Comparison of ENCODE assay signal across 8 cellular contexts in genomic region chr10:119207367-119207668, GRCh38. TPM values are rescaled to one million over a fixed set of nuclear protein-coding genes. Genes with fewer than 3 reads are reported as not detected.
DNase-seq lines count a peak whose midpoint lies in the region; ATAC-seq and TF ChIP-seq lines count a peak whose summit lies in the region.

Gene GRK5 (plus strand): TSS chr10:119207571. CDS start chr10:119207918, 347 bp downstream.

- peak within 1 kb of the TSS; percentile 68 to 89 for H3K9ac ChIP-seq in liver (ENCODE audit: low read depth in 1 of 2, low read length in 2 of 2)

- no peak for TF ChIP-seq CTCF in liver (IDR thresholded peaks at IDR 0.05; ENCODE audit: low read depth, low read length, missing input control)

- peaks cover 2% of the 10 kb centered on the region for H3K36me3 Mint-ChIP-seq in activated CD4-positive, alpha-beta memory T cell treated with anti-CD3 and anti-CD28 coated beads for 36 hours

- CTCF ChIA-PET in activated CD4-positive, alpha-beta memory T cell treated with anti-CD3 and anti-CD28 coated beads for 36 hours (lab: Charles Lee) = interaction anchor here (0.7 to 2.9 kb wide), 33 partner anchors 9 to 456 kb away, joined by 3 to 53 read pairs (median 6); partner anchors contain the start of genes RGS10 and SFXN4

- H3K4me3 Mint-ChIP-seq in activated CD4-positive, alpha-beta memory T cell treated with anti-CD3 and anti-CD28 coated beads for 36 hours = peak within 1 kb of the TSS; percentile 100

- H3K27me3 ChIP-seq in liver (ENCODE audit: control insufficient read depth in 4 of 4, insufficient read depth in 4 of 4, low read length in 3 of 4) = no peaks in the 10 kb centered on the region

- peaks cover 0 to 30% (median 22%) of the 10 kb centered on the region in 4 donors for H3K4me1 ChIP-seq in liver (ENCODE audit: control insufficient read depth in 4 of 4, insufficient read depth in 4 of 4, low read length in 3 of 4)

- H3K4me3 ChIP-seq in liver (ENCODE audit: low read depth in 1 of 3, low read length in 3 of 3) = peak within 1 kb of the TSS; percentile 46 to 89 (median 54)

- POLR2A ChIA-PET in activated CD4-positive, alpha-beta memory T cell treated with anti-CD3 and anti-CD28 coated beads for 36 hours (lab: Charles Lee) = interaction anchor here (0.6 to 2.7 kb wide), 15 partner anchors 20 to 335 kb away, joined by 3 to 18 read pairs (median 4); partner anchors contain the start of genes EIF3A, RGS10 and SFXN4

- H3K9me3 ChIP-seq in liver (ENCODE audit: control insufficient read depth in 4 of 4, low read length in 3 of 4) = no peaks in the 10 kb centered on the region

- intact Hi-C loops in activated CD4-positive, alpha-beta memory T cell treated with anti-CD3 and anti-CD28 coated beads for 36 hours (cut with micrococcal nuclease) = loop anchor here (1.0 to 5.0 kb wide), 8 partner anchors 29 to 665 kb away; partner anchors contain the start of genes BAG3, MCMBP, PRDX3 and SFXN4

- WGBS in liver = 1% methylated on average over 34 of the region's 34 CpGs

- H3K4me1 Mint-ChIP-seq in activated CD4-positive, alpha-beta memory T cell treated with anti-CD3 and anti-CD28 coated beads for 36 hours (ENCODE audit: low read depth) = peaks cover 38% of the 10 kb centered on the region

- peak within 1 kb of the TSS; percentile 91 for H3K27ac Mint-ChIP-seq in activated CD4-positive, alpha-beta memory T cell treated with anti-CD3 and anti-CD28 coated beads for 36 hours

- H3K27me3 Mint-ChIP-seq in activated CD4-positive, alpha-beta memory T cell treated with anti-CD3 and anti-CD28 coated beads for 36 hours = no peaks in the 10 kb centered on the region

- H3K9me3 Mint-ChIP-seq in activated CD4-positive, alpha-beta memory T cell treated with anti-CD3 and anti-CD28 coated beads for 36 hours = no peaks in the 10 kb centered on the region

- ATAC-seq in GM19395 (IDR thresholded peaks at IDR 0.05; ENCODE audit: unreplicated experiment) (peak; percentile 64), HG03558 (IDR thresholded peaks at IDR 0.05; ENCODE audit: extremely low read depth, unreplicated experiment) (peak; percentile 63)

- no peaks in the 10 kb centered on the region for H3K36me3 ChIP-seq in liver (ENCODE audit: control insufficient read depth in 4 of 4, insufficient read depth in 3 of 4, low read depth in 1 of 4, low read length in 3 of 4)

- DNase-seq in C1 segment of cervical spinal cord (lab: John Stamatoyannopoulos, UW) (peak; percentile 73 to 95 (median 88)), NCI-H82 (lab: John Stamatoyannopoulos, UW) (peak; percentile 98), dermis microvascular lymphatic vessel endothelial cell (ENCODE audit: low read depth in 2 of 2) (peak; percentile 93 to 98)
- peak; percentile 96 for DNase-seq in activated CD4-positive, alpha-beta memory T cell treated with anti-CD3 and anti-CD28 coated beads for 36 hours
- DNase-seq in stimulated activated CD4-positive, alpha-beta T cell treated with anti-CD3 and anti-CD28 coated beads, Interleukin-4, amount 100 ng/mL, for 24 hours = peak; percentile 92

- peak in 1 of 2 donors; percentile 27 for TF ChIP-seq RAD21 in liver (IDR thresholded peaks at IDR 0.05)

- H3K27ac ChIP-seq in liver (ENCODE audit: low read depth in 1 of 2, low read length in 2 of 2) = peak within 1 kb of the TSS; percentile 92 to 95

TF ChIP-seq in liver, 16 proteins besides CTCF, POLR2A, EP300 and RAD21:
- TF ChIP-seq HNF4A (conservative IDR thresholded peaks at IDR 0.05) (no peak), ATF3 (IDR thresholded peaks at IDR 0.05) (no peak), FOXA2 (IDR thresholded peaks at IDR 0.05) (no peak), FOXA1 (IDR thresholded peaks at IDR 0.05) (no peak), HNF4G (IDR thresholded peaks at IDR 0.05) (no peak), RXRA (IDR thresholded peaks at IDR 0.05) (no peak), NR2F2 (IDR thresholded peaks at IDR 0.05) (no peak), TAF1 (conservative IDR thresholded peaks at IDR 0.05) (no peak), ZBTB33 (IDR thresholded peaks at IDR 0.05) (no peak), MAX (IDR thresholded peaks at IDR 0.05) (no peak), SP1 (IDR thresholded peaks at IDR 0.05) (no peak), REST (IDR thresholded peaks at IDR 0.05) (no peak), EGR1 (IDR thresholded peaks at IDR 0.05; ENCODE audit: low read depth in 2 of 2) (no peak), YY1 (IDR thresholded peaks at IDR 0.05) (no peak), JUND (IDR thresholded peaks at IDR 0.05) (no peak)

RNA-seq across cellular contexts. Expression of gene GRK5, which starts in this region (rescaled TPM):
- 10 to 100 TPM; 22.7 to 23.0 TPM for total RNA-seq in activated CD4-positive, alpha-beta memory T cell treated with anti-CD3 and anti-CD28 coated beads for 36 hours
- 28.0 and 35.9 TPM in 2 replicates for total RNA-seq in dermis microvascular lymphatic vessel endothelial cell
- 1 to 10 TPM; 4.5 to 6.6 TPM for total RNA-seq in liver
- 1 to 10 TPM; 2.1 to 5.7 TPM for polyA plus RNA-seq in liver

Comparison
In these comparisons a context has a peak if more than half of its experiments do, and no peak if none do; other contexts are left out.
1. Peak in every context shown above with its lines: DNase-seq, ATAC-seq, H3K4me3 ChIP-seq and H3K27ac ChIP-seq.